Comparison of ENCODE assay signal across 9 cellular contexts in the genomic region with DNA sequence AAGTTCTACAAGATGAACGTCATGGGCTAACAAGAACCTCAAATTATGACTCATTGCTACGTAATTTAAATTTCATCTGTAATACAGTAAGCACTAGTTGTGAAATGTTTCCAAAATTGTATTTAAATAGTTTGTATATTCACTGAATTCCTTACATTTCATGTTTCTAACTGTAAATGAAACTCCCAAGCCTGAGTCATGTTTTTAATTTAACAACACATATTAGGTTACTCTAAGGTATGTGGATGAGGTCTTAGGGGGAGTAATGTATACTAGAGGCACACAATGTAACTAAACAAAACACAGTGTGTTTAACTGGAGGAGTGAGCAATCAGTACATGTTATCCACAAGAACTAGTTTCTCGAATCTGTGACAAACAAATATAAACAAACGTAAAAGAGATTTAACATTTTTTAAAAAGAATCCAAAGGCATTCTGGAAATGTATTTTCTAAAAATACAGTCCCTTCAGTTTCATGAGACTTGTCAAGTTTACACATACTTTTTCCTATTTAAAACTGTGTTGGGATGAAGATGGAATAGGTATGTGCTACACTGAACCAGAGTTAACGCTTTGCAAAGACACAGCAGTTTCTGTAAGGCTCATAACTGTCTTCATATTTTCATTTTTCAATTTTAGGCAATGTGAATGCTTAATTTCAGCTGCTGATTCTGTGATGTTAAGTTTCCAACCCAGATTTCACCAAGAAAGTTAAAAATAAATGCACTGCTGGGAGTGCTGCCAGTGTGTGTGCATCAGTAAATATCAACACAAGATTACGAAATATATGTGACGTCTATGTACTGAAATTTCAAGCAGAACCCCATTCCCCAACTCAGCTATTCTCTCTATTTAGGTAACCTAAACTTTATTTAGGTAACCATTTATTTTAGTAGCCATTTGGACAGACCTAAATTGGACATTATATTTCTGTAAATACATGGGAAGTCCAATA. TPM values are rescaled to one million over a fixed set of nuclear protein-coding genes. Genes with fewer than 3 reads are reported as not detected.
DNase-seq lines count a peak whose midpoint lies in the region; ATAC-seq and TF ChIP-seq lines count a peak whose summit lies in the region.
"Had no signal": no experiment of that assay in that cellular context is flagged by ENCODE, and none has a peak within 500 bp of the region (broad histone marks: within the 10 kb centered on the region; RNA-seq: fewer than 3 reads in every experiment).

No MANE protein-coding gene starts in this region.

- no peak overlapping the region for H3K4me3 ChIP-seq in BLaER1 treated with 17β-estradiol and CSF1 and Interleukin-3, amounts not matched to agents 10 nM and 100 nM
- H3K4me3 ChIP-seq in SJSA1 (no peak overlapping the region), fibroblast of lung (replicated peaks in 1 of 4; ENCODE audit: control extremely low read depth in 1 of 4, insufficient read depth in 1 of 4, low read depth in 3 of 4, low read length in 4 of 4) (no peak overlapping the region), psoas muscle (peak overlapping the region; percentile 23)

- no peaks in the 10 kb centered on the region for H3K9me3 ChIP-seq in BLaER1 treated with 17β-estradiol and CSF1 and Interleukin-3, amounts not matched to agents 10 nM and 100 nM (replicated peaks in 1 of 11)
- H3K9me3 ChIP-seq in SJSA1 (replicated peaks) = no peaks in the 10 kb centered on the region
- no peaks in the 10 kb centered on the region for H3K9me3 ChIP-seq in fibroblast of lung (ENCODE audit: control insufficient read depth, insufficient read depth, low read depth, low read length)
- no peaks in the 10 kb centered on the region for H3K9me3 ChIP-seq in psoas muscle

- peak overlapping the region in 8 of 11 experiments; percentile 25 to 78 (median 63); a peak in 17 of 22 replicates for H3K4me2 ChIP-seq in BLaER1 treated with 17β-estradiol and CSF1 and Interleukin-3, amounts not matched to agents 10 nM and 100 nM
- peak overlapping the region; percentile 73 for H3K4me2 ChIP-seq in fibroblast of lung (ENCODE audit: extremely low read depth, insufficient read depth, low read length)

- no peak overlapping the region for H2AFZ ChIP-seq in fibroblast of lung (ENCODE audit: low read length)

- ATAC-seq in psoas muscle = peak; percentile 63 to 88 (median 79)

- H3K27me3 ChIP-seq in BLaER1 treated with 17β-estradiol and CSF1 and Interleukin-3, amounts not matched to agents 10 nM and 100 nM = no peaks in the 10 kb centered on the region
- H3K27me3 ChIP-seq in SJSA1 (replicated peaks) = no peaks in the 10 kb centered on the region
- no peaks in the 10 kb centered on the region for H3K27me3 ChIP-seq in fibroblast of lung (ENCODE audit: control insufficient read depth, insufficient read depth, low read length)
- H3K27me3 ChIP-seq in psoas muscle (ENCODE audit: insufficient read depth in 3 of 3, low read length in 2 of 3) = no peaks in the 10 kb centered on the region

- TF ChIP-seq CTCF in fibroblast of lung (conservative IDR thresholded peaks at IDR 0.05 in 1 of 2, IDR thresholded peaks at IDR 0.05 in 1 of 2; ENCODE audit: low read depth in 1 of 2, low read length in 2 of 2) (no peak), psoas muscle (IDR thresholded peaks at IDR 0.05) (no peak), GM20000 (IDR thresholded peaks at IDR 0.05; ENCODE audit: extremely low read depth, missing control alignments) (no peak)

- intact Hi-C loops in psoas muscle (cut with DNase I) = no loop called here

- H3K79me2 ChIP-seq in fibroblast of lung (ENCODE audit: control insufficient read depth, insufficient read depth, low read length) = peaks cover 24% of the 10 kb centered on the region

- peaks cover 57 to 100% (median 90%) of the 10 kb centered on the region in 11 experiments for H3K36me3 ChIP-seq in BLaER1 treated with 17β-estradiol and CSF1 and Interleukin-3, amounts not matched to agents 10 nM and 100 nM
- peaks cover 45% of the 10 kb centered on the region for H3K36me3 ChIP-seq in SJSA1
- no peaks in the 10 kb centered on the region for H3K36me3 ChIP-seq in fibroblast of lung (ENCODE audit: control insufficient read depth, insufficient read depth, low read length)
- H3K36me3 ChIP-seq in psoas muscle (ENCODE audit: insufficient read depth in 1 of 2, low read depth in 1 of 2) = peaks cover 8 to 20% of the 10 kb centered on the region in 2 donors

- peaks cover 15 to 87% (median 59%) of the 10 kb centered on the region in 11 experiments; a peak in 18 of 22 replicates for H4K20me1 ChIP-seq in BLaER1 treated with 17β-estradiol and CSF1 and Interleukin-3, amounts not matched to agents 10 nM and 100 nM
- H4K20me1 ChIP-seq in fibroblast of lung (ENCODE audit: control insufficient read depth, extremely low read depth, insufficient read depth, low read length) = no peaks in the 10 kb centered on the region

- no peak for TF ChIP-seq POLR2A in erythroblast (IDR thresholded peaks at IDR 0.05; ENCODE audit: low read length)

- peak overlapping the region in 7 of 11 experiments; percentile 6 to 52 (median 30); a peak in 10 of 22 replicates for H3K27ac ChIP-seq in BLaER1 treated with 17β-estradiol and CSF1 and Interleukin-3, amounts not matched to agents 10 nM and 100 nM
- H3K27ac ChIP-seq in SJSA1 (peak overlapping the region; percentile 92), fibroblast of lung (ENCODE audit: insufficient read depth, low read length) (peak overlapping the region; percentile 76), psoas muscle (peak overlapping the region; percentile 71)

- peak in 1 of 2 experiments; percentile 93 for DNase-seq in SJSA1 (ENCODE audit: low read depth in 1 of 2, low spot score in 2 of 2)
- peak; percentile 92 to 97 for DNase-seq in fibroblast of lung (ENCODE audit: low read depth in 2 of 2)
- DNase-seq in psoas muscle = peak in 1 of 2 donors; percentile 44
- DNase-seq in midbrain (lab: John Stamatoyannopoulos, UW) = no peak
- DNase-seq in erythroblast (lab: John Stamatoyannopoulos, UW) = no peak
- no peak for DNase-seq in NCI-H1092 (lab: John Stamatoyannopoulos, UW)
- DNase-seq in GM20000 (ENCODE audit: low spot score) = no peak
- DNase-seq: glutamatergic neuron had no signal

- H3K9ac ChIP-seq in BLaER1 treated with 17β-estradiol and CSF1 and Interleukin-3, amounts not matched to agents 10 nM and 100 nM = peak overlapping the region in 1 of 11 experiments; percentile 26; a peak in 1 of 22 replicates
- no peak overlapping the region for H3K9ac ChIP-seq in fibroblast of lung (ENCODE audit: insufficient read depth, low read length)

- H3K4me1 ChIP-seq in BLaER1 treated with 17β-estradiol and CSF1 and Interleukin-3, amounts not matched to agents 10 nM and 100 nM = peaks cover 0 to 43% (median 28%) of the 10 kb centered on the region in 10 experiments; a peak in 17 of 20 replicates
- peaks cover 58% of the 10 kb centered on the region for H3K4me1 ChIP-seq in SJSA1 (replicated peaks)
- H3K4me1 ChIP-seq in fibroblast of lung (ENCODE audit: control insufficient read depth, extremely low read depth, insufficient read depth, low read length) = peaks cover 22% of the 10 kb centered on the region
- peaks cover 33% of the 10 kb centered on the region for H3K4me1 ChIP-seq in psoas muscle

- 33 to 57% (median 33%) methylated on average over 7 of the region's 7 CpGs for WGBS in psoas muscle, 3 donors

RNA-seq across cellular contexts. Expression of gene PITPNB, which starts 52.6 kb away (rescaled TPM):
- total RNA-seq in SJSA1 (2014; rRNA removed; shearing (Covaris generic)) = 24.0 and 28.3 TPM in 2 replicates
- total RNA-seq in fibroblast of lung (26.2 and 42.4 TPM in 2 replicates), psoas muscle (10 to 100 TPM; 29.9 to 54.5 (median 33.9) TPM)
- polyA plus RNA-seq in fibroblast of lung (79.4 and 91.0 TPM in 2 replicates), psoas muscle (10 to 100 TPM; 14.8 to 29.2 (median 23.6) TPM)
- 68.7 and 80.6 TPM in 2 replicates for polyA plus RNA-seq in fibroblast of lung (2012)
- polyA minus RNA-seq in fibroblast of lung (ENCODE audit: low replicate concordance) = 26.0 and 33.1 TPM in 2 replicates

Comparison
In these comparisons a context has a peak if more than half of its experiments do, and no peak if none do; other contexts are left out.
1. H3K27ac ChIP-seq: peak in every context shown above with its lines; median percentile 92 in SJSA1; 76 in fibroblast of lung; 71 in psoas muscle; 30 in BLaER1 treated with 17β-estradiol and CSF1 and Interleukin-3, amounts not matched to agents 10 nM and 100 nM.
2. DNase-seq: peak in fibroblast of lung (2 of 2); none in midbrain (single experiment), erythroblast (0 of 2), NCI-H1092 (single experiment) and GM20000 (single experiment).